ENCODE assay signal across 24 cellular contexts in the genomic region with DNA sequence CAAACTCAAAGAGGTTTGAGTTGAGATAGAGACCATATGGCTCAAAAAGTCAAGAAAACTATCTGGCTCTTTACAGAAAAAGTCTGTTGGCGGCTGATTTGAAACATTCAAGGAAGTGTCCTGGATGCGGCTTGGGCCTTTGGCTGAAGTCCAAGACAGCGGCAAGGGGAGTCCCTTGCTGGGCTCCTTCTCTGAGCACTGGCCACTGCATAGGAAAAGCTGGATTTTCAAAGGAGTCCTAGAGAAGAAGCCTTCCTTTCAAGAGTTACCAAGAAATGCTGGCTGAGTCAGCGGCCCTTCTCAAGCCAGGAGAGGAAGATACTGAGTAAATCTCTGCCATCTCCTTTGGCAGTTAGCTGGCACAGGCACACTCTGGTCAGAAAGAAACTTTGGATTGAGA. TPM values are rescaled to one million over a fixed set of nuclear protein-coding genes. Genes with fewer than 3 reads are reported as not detected.
DNase-seq lines count a peak whose midpoint lies in the region; ATAC-seq, FAIRE-seq and TF ChIP-seq lines count a peak whose summit lies in the region.
"Had no signal": no experiment of that assay in that cellular context is flagged by ENCODE, and none has a peak within 500 bp of the region (broad histone marks: within the 10 kb centered on the region; RNA-seq: fewer than 3 reads in every experiment).

No MANE protein-coding gene starts in this region.

- DNase-seq in HT1080 (ENCODE audit: low read depth) (peak; percentile 57), SJCRH30 (peak; percentile 29 to 52), bronchial epithelial cell (ENCODE audit: low read depth) (peak; percentile 8), omental fat pad (ENCODE audit: low spot score) (no peak), NCI-H2227 treated with DMSO at 0.1 percent for 48 hours (lab: John Stamatoyannopoulos, UW) (no peak)
- DNase-seq: activated CD4-positive, alpha-beta T cell treated with anti-CD3 and anti-CD28 coated beads for 36 hours; activated naive CD4-positive, alpha-beta T cell treated with anti-CD3 and anti-CD28 coated beads, Interleukin-2, amount 50 U/mL, for 16 hours; activated T-cell treated with anti-CD3 and anti-CD28 coated beads, Interleukin-2, amount 50 U/mL, for 48 hours; cerebellar nuclear complex; DMS79 treated with DMSO at 0.1 percent for 48 hours; effector memory CD4-positive, alpha-beta T cell; naive thymus-derived CD4-positive, alpha-beta T cell; NCI-H1436; NCI-H524 treated with DMSO at 0.1 percent for 48 hours; retina; stimulated activated CD4-positive, alpha-beta T cell treated with anti-CD3 and anti-CD28 coated beads, Interleukin-4, amount 100 ng/mL, for 24 hours; stimulated activated naive CD4-positive, alpha-beta T cell treated with Interleukin-2 at 50 U/mL for 16 hours; tibial artery had no signal

- no peak overlapping the region for H3K27ac ChIP-seq in SJCRH30
- H3K27ac ChIP-seq: ascending aorta, esophagus muscularis mucosa, tibial artery had no signal

- TF ChIP-seq CTCF in bronchial epithelial cell (IDR thresholded peaks at IDR 0.05; ENCODE audit: insufficient read depth, low read length, severe bottlenecking) (no peak), omental fat pad (IDR thresholded peaks at IDR 0.05) (no peak)

- ATAC-seq in omental fat pad (ENCODE audit: low FRiP score) (peak; percentile 83), GM21723 (IDR thresholded peaks at IDR 0.05; ENCODE audit: unreplicated experiment) (no peak), HG03469 (IDR thresholded peaks at IDR 0.05; ENCODE audit: unreplicated experiment) (no peak)
- ATAC-seq: activated CD4-positive, alpha-beta T cell treated with anti-CD3 and anti-CD28 coated beads for 36 hours; GM23338; naive thymus-derived CD4-positive, alpha-beta T cell had no signal

- H3K27me3 ChIP-seq in SJCRH30 (no peaks in the 10 kb centered on the region), bronchial epithelial cell (ENCODE audit: control insufficient read depth, insufficient read depth, low read length) (no peaks in the 10 kb centered on the region)
- H3K27me3 ChIP-seq: ascending aorta, esophagus muscularis mucosa, tibial artery had no signal

- FAIRE-seq in bronchial epithelial cell (lab: Jason Lieb, UNC): no peak
- FAIRE-seq: GM12891 had no signal

- peaks cover 13% of the 10 kb centered on the region for H3K4me1 ChIP-seq in SJCRH30
- H3K4me1 ChIP-seq: ascending aorta, tibial artery had no signal

- H3K36me3 ChIP-seq in SJCRH30 (no peaks in the 10 kb centered on the region), bronchial epithelial cell (ENCODE audit: control insufficient read depth, insufficient read depth, low read length) (no peaks in the 10 kb centered on the region)
- H3K36me3 ChIP-seq: ascending aorta, esophagus muscularis mucosa, tibial artery had no signal

- H3K4me3 ChIP-seq in SJCRH30: no peak overlapping the region
- H3K4me3 ChIP-seq in bronchial epithelial cell (ENCODE audit: low read depth, low read length): no peak overlapping the region
- H3K4me3 ChIP-seq: ascending aorta, esophagus muscularis mucosa, GM23338, tibial artery had no signal

- no peaks in the 10 kb centered on the region for H3K9me3 ChIP-seq in SJCRH30 (replicated peaks)
- H3K9me3 ChIP-seq: ascending aorta had no signal

RNA-seq across cellular contexts. Expression of gene APLN, which starts 12.1 kb away (rescaled TPM):
- total RNA-seq in HT1080 (2014; rRNA removed; shearing (Covaris generic)): 3.8 and 4.8 TPM in 2 replicates
- polyA plus RNA-seq in HT1080 (2015; cell fraction: cytosol; rRNA removed): 6.3 TPM in 2 replicates
- polyA plus RNA-seq in HT1080 (2015; cell fraction: nucleus; rRNA removed): 3.5 and 4.5 TPM in 2 replicates
- total RNA-seq in SJCRH30 (2014; rRNA removed; shearing (Covaris generic)): 0.73 and 0.81 TPM in 2 replicates
- total RNA-seq in bronchial epithelial cell: under 0.01 and 0.13 TPM in 2 replicates
- total RNA-seq in omental fat pad: 1 to 10 TPM in 1 of 4 donors, under 1 TPM in 3; 0.32 to 3.1 (median 0.76) TPM
- polyA plus RNA-seq: naive thymus-derived CD4-positive, alpha-beta T cell had no signal

Comparison
In these comparisons a context has a peak if more than half of its experiments do, and no peak if none do; other contexts are left out.
1. DNase-seq: peak in HT1080 (single experiment), SJCRH30 (2 of 2) and bronchial epithelial cell (single experiment); none in omental fat pad (single experiment) and NCI-H2227 treated with DMSO at 0.1 percent for 48 hours (single experiment).